Comparison of ENCODE assay signal across 28 cellular contexts in genomic region chr10:61814160-61814559, GRCh38.
"Had no signal": no experiment of that assay in that cellular context is flagged by ENCODE, and none has a peak within 500 bp of the region (broad histone marks: within the 10 kb centered on the region; RNA-seq: fewer than 3 reads in every experiment).

No MANE protein-coding gene starts in this region.

- ATAC-seq: effector memory CD8-positive, alpha-beta T cell; esophagus mucosa; gastrocnemius medialis; heart right ventricle; left cardiac atrium; left lung; left ventricle myocardium superior; lower lobe of right lung; mucosa of descending colon had no signal

- H3K9me3 Mint-ChIP-seq: dendritic cell treated with granulocyte-macrophage colony-stimulating factor and Interleukin-4, amounts not matched to agents 40 ng/mL and 50 ng/mL, for 4 days; effector memory CD8-positive, alpha-beta T cell; endodermal cell; mesothelial cell of epicardium; naive B cell had no signal

- DNase-seq: colonic mucosa; cortex of kidney; effector CD8-positive, alpha-beta T cell; effector memory CD8-positive, alpha-beta T cell; endodermal cell; erythroblast; esophagus squamous epithelium; foreskin fibroblast; foreskin melanocyte; gastrocnemius medialis; glutamatergic neuron; head of caudate nucleus; heart right ventricle; hippocampal formation; left cardiac atrium; left lung; left ventricle myocardium superior; lower lobe of right lung; mesenchymal stem cell; mucosa of descending colon; naive B cell had no signal

- H3K4me3 Mint-ChIP-seq: dendritic cell treated with granulocyte-macrophage colony-stimulating factor and Interleukin-4, amounts not matched to agents 40 ng/mL and 50 ng/mL, for 4 days; effector memory CD8-positive, alpha-beta T cell; endodermal cell; mesothelial cell of epicardium; naive B cell had no signal

- H3K4me1 ChIP-seq: colonic mucosa, esophagus squamous epithelium, gastrocnemius medialis, heart right ventricle, left lung, lower lobe of right lung had no signal

- H3K36me3 ChIP-seq: colonic mucosa, esophagus squamous epithelium, gastrocnemius medialis, heart right ventricle, left lung, lower lobe of right lung had no signal

- H3K4me3 ChIP-seq: colonic mucosa, esophagus squamous epithelium, gastrocnemius medialis, heart right ventricle, left lung, lower lobe of right lung, mucosa of descending colon had no signal

- FAIRE-seq: endometrium, islet of Langerhans, keratinocyte had no signal

- H3K27me3 Mint-ChIP-seq: dendritic cell treated with granulocyte-macrophage colony-stimulating factor and Interleukin-4, amounts not matched to agents 40 ng/mL and 50 ng/mL, for 4 days had no signal

- H3K36me3 Mint-ChIP-seq: mesothelial cell of epicardium, naive B cell had no signal

- H3K27me3 ChIP-seq: colonic mucosa, esophagus squamous epithelium, gastrocnemius medialis, heart right ventricle, left lung had no signal

- H3K27ac ChIP-seq: colonic mucosa, epithelial cell of prostate, esophagus squamous epithelium, gastrocnemius medialis, heart right ventricle, left lung, lower lobe of right lung had no signal

- H3K27ac Mint-ChIP-seq: dendritic cell treated with granulocyte-macrophage colony-stimulating factor and Interleukin-4, amounts not matched to agents 40 ng/mL and 50 ng/mL, for 4 days; effector memory CD8-positive, alpha-beta T cell; endodermal cell; mesothelial cell of epicardium had no signal

- H3K9me3 ChIP-seq: colonic mucosa, esophagus squamous epithelium, gastrocnemius medialis, heart right ventricle, left lung, lower lobe of right lung, mucosa of descending colon had no signal
